8 cellular contexts compared by ENCODE assay signal in the genomic region with DNA sequence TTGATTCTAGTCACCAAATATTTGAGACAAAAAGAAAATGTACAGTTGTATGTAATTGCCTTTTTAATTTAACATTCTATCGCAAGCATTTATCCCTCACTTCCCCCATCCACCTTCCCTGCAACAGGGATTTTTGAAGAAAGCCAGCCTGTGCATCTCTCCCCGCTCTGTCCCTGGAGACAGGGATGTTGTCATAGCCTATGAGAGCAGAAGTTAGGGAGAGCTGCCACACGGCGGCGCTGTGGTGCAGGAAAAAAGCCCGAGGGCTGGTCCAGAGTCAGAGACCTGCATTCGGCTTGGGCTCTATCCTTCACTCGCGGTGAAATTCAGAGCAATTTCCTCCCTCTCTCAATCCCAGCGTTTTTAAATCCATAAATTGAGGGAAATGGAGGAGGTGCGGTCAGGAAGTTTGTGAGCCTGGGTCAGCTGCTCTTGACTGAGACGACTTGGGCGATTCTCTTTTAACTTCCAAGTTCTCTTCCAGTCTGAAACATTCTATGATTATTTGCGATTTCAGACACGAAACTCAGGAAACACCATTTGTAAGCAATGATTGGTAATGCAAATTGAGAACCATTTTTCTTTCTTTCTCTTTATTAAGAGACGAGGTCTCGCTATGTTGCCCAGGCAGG.
A peak's percentile ranks its signal among the peaks of the same experiment; 100 is the strongest.
DNase-seq lines count a peak whose midpoint lies in the region; ATAC-seq and TF ChIP-seq lines count a peak whose summit lies in the region.

No MANE protein-coding gene starts in this region.

- TF ChIP-seq CTCF in VCaP (conservative IDR thresholded peaks at IDR 0.05) = peak; percentile 92

- DNase-seq in 8988T (peak; percentile 61), NCI-H2107 treated with DMSO at 0.1 percent for 48 hours (lab: John Stamatoyannopoulos, UW; ENCODE audit: unreplicated experiment) (peak; percentile 36), brain pericyte (ENCODE audit: low read depth, low spot score) (peak; percentile 51), iPS-NIHi7 (ENCODE audit: extremely low spot score) (peak; percentile 94)
- peak; percentile 89 for DNase-seq in stimulated activated CD4-positive, alpha-beta T cell treated with anti-CD3 and anti-CD28 coated beads, Interleukin-15, amount 100 ng/mL, for 24 hours

- ATAC-seq in GM18502 (IDR thresholded peaks at IDR 0.05; ENCODE audit: poor library complexity, unreplicated experiment) = peak; percentile 88
- ATAC-seq in HG03039 (IDR thresholded peaks at IDR 0.05; ENCODE audit: unreplicated experiment) = peak; percentile 65

- H3K27ac ChIP-seq in VCaP = no peak overlapping the region

Comparison
In these comparisons a context has a peak if more than half of its experiments do, and no peak if none do; other contexts are left out.
1. DNase-seq: peak in every context shown above with its lines; median percentile 94 in iPS-NIHi7; 89 in stimulated activated CD4-positive, alpha-beta T cell treated with anti-CD3 and anti-CD28 coated beads, Interleukin-15, amount 100 ng/mL, for 24 hours; 61 in 8988T; 51 in brain pericyte; 36 in NCI-H2107 treated with DMSO at 0.1 percent for 48 hours.